Comparison of ENCODE assay signal across 36 cellular contexts in the genomic region with DNA sequence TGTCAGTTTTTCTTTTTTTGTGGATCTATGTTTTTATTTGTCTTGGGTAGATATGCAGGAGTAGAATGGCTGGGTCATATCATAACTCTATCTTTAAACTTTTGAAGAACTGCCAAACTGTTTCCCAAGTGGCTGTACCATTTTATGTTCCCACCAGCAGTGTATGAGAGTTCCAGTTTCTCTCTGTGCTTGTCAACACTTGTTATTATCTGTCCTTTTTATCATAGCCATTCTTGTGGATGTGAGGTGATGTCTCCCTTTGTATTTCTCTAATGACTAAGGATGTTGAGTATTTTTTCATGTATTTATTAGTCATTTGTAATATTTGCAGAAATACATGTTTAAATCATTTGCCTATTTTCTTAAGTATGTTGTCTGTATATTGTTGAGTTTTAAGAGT. TPM values are rescaled to one million over a fixed set of nuclear protein-coding genes. Genes with fewer than 3 reads are reported as not detected.
"Had no signal": no experiment of that assay in that cellular context is flagged by ENCODE, and none has a peak within 500 bp of the region (broad histone marks: within the 10 kb centered on the region; RNA-seq: fewer than 3 reads in every experiment).

No MANE protein-coding gene starts in this region.

- H3K9me3 ChIP-seq: MG63 had no signal

- H3K36me3 ChIP-seq: MG63 had no signal

- DNase-seq: Karpas-422, Kasumi-1, MG63, MM.1S, MV-4-11, NCI-H1048, NCI-H1092, NCI-H1092 treated with DMSO at 0.1 percent for 48 hours, NCI-H1105, NCI-H1105 treated with DMSO at 0.1 percent for 48 hours, NCI-H1417, NCI-H1417 treated with DMSO at 0.1 percent for 48 hours, NCI-H1436, NCI-H1436 treated with DMSO at 0.1 percent for 48 hours, NCI-H146, NCI-H1694, NCI-H1694 treated with DMSO at 0.1 percent for 48 hours, NCI-H187, NCI-H187 treated with DMSO at 0.1 percent for 48 hours, NCI-H1930, NCI-H2029, NCI-H2029 treated with DMSO at 0.1 percent for 48 hours, NCI-H2081, NCI-H2081 treated with DMSO at 0.1 percent for 48 hours, NCI-H2107, NCI-H2171, NCI-H2171 treated with DMSO at 0.1 percent for 48 hours, NCI-H2227 treated with DMSO at 0.1 percent for 48 hours, NCI-H226, NCI-H345, NCI-H446, NCI-H446 treated with DMSO at 0.1 percent for 48 hours, NCI-H510A, NCI-H510A treated with DMSO at 0.1 percent for 48 hours had no signal

- H3K4me3 ChIP-seq: MG63 had no signal

RNA-seq across cellular contexts. Expression of a gene that starts 17.4 kb away (rescaled TPM):
- total RNA-seq: LHCN-M2, NCI-H460 had no signal
